Comparison of ENCODE assay signal across 17 cellular contexts in genomic region chr22:48053973-48054372, GRCh38.
A peak's percentile ranks its signal among the peaks of the same experiment; 100 is the strongest.
DNase-seq lines count a peak whose midpoint lies in the region; ATAC-seq and TF ChIP-seq lines count a peak whose summit lies in the region.
"Had no signal": no experiment of that assay in that cellular context is flagged by ENCODE, and none has a peak within 500 bp of the region (broad histone marks: within the 10 kb centered on the region; RNA-seq: fewer than 3 reads in every experiment).

No MANE protein-coding gene starts in this region.

- no peaks in the 10 kb centered on the region; a peak in 1 of 5 replicates for H3K9me3 Mint-ChIP-seq in H9
- H3K9me3 Mint-ChIP-seq in glutamatergic neuron (ENCODE audit: unreplicated experiment) = peaks cover 12% of the 10 kb centered on the region
- no peaks in the 10 kb centered on the region for H3K9me3 Mint-ChIP-seq in type B pancreatic cell
- H3K9me3 Mint-ChIP-seq: CD4-positive, alpha-beta T cell had no signal

- H2BK120ac ChIP-seq in H9 (ENCODE audit: low read depth, low read length, poor library complexity, severe bottlenecking) = no peak overlapping the region

- no peak overlapping the region for H4K91ac ChIP-seq in H9 (ENCODE audit: insufficient read length, low read depth, low read length)

- no peak overlapping the region for H3K56ac ChIP-seq in H9 (ENCODE audit: insufficient read length, low read depth, low read length)

- H3K27me3 Mint-ChIP-seq in H9 (ENCODE audit: low read depth) (peaks cover 12% of the 10 kb centered on the region), glutamatergic neuron (ENCODE audit: unreplicated experiment) (peaks cover 5% of the 10 kb centered on the region), type B pancreatic cell (peaks cover 15% of the 10 kb centered on the region)

- CTCF ChIA-PET in HEK293T (lab: Yijun Ruan, JAX) = no interaction called here

- no peak overlapping the region for H3T11ph ChIP-seq in H9 (ENCODE audit: low read length)

- no peaks in the 10 kb centered on the region for H3K4me1 Mint-ChIP-seq in H9
- peaks cover 7% of the 10 kb centered on the region for H3K4me1 Mint-ChIP-seq in glutamatergic neuron (ENCODE audit: low read depth, unreplicated experiment)
- no peaks in the 10 kb centered on the region for H3K4me1 Mint-ChIP-seq in type B pancreatic cell (ENCODE audit: unreplicated experiment)

- H3K27ac Mint-ChIP-seq in H9 = no peak overlapping the region; a peak in 1 of 7 replicates
- H3K27ac Mint-ChIP-seq in glutamatergic neuron (ENCODE audit: unreplicated experiment) = peak overlapping the region; percentile 79
- H3K27ac Mint-ChIP-seq in type B pancreatic cell = no peak overlapping the region
- H3K27ac Mint-ChIP-seq: B cell; CD4-positive, alpha-beta T cell; HFFc6 had no signal

- H3K79me2 ChIP-seq in H9 (ENCODE audit: insufficient read depth, low read length) = no peaks in the 10 kb centered on the region

- no peak for TF ChIP-seq CTCF in H9 (conservative IDR thresholded peaks at IDR 0.05)
- TF ChIP-seq CTCF in glutamatergic neuron (IDR thresholded peaks at IDR 0.05; ENCODE audit: partially characterized antibody, unreplicated experiment) = no peak
- TF ChIP-seq CTCF in type B pancreatic cell (conservative IDR thresholded peaks at IDR 0.05) = no peak

- no peak overlapping the region for H3K14ac ChIP-seq in H9 (ENCODE audit: insufficient read depth, low read length)

- no peaks in the 10 kb centered on the region for H3K23me2 ChIP-seq in H9 (ENCODE audit: insufficient read length, low read depth, low read length, poor library complexity, severe bottlenecking)

- ATAC-seq in GM21390 (IDR thresholded peaks at IDR 0.05; ENCODE audit: unreplicated experiment) (no peak), SK-N-SH treated with all-trans-retinoic acid at 6 μM for 48 hours (no peak)

- no peak overlapping the region for H3K27ac ChIP-seq in H9 (ENCODE audit: insufficient read length, low read depth, low read length)
- H3K27ac ChIP-seq: C4-2B, HL-60 had no signal

- no peaks in the 10 kb centered on the region for H3K4me1 ChIP-seq in H9 (ENCODE audit: insufficient read depth, low read length)
- H3K4me1 ChIP-seq: HAP-1 had no signal

- H4K5ac ChIP-seq in H9 (ENCODE audit: insufficient read length, low read depth, low read length) = no peak overlapping the region

- H3K36me3 Mint-ChIP-seq in H9 (ENCODE audit: insufficient read depth in 1 of 3, low read depth in 3 of 3) = no peaks in the 10 kb centered on the region; a peak in 1 of 7 replicates
- H3K36me3 Mint-ChIP-seq in glutamatergic neuron (ENCODE audit: unreplicated experiment) = no peaks in the 10 kb centered on the region
- H3K36me3 Mint-ChIP-seq in type B pancreatic cell = no peaks in the 10 kb centered on the region

- no peak overlapping the region for H3K4me2 ChIP-seq in H9 (ENCODE audit: insufficient read depth, insufficient read length, low read length)

- no peak overlapping the region for H3K4ac ChIP-seq in H9 (ENCODE audit: low read depth, low read length)

- no peak overlapping the region for H2BK12ac ChIP-seq in H9 (ENCODE audit: insufficient read length, low read depth, low read length)

- no peak overlapping the region for H2BK15ac ChIP-seq in H9 (ENCODE audit: low read depth, low read length)

- H3K4me3 Mint-ChIP-seq in H9 (no peak overlapping the region), glutamatergic neuron (ENCODE audit: unreplicated experiment) (no peak overlapping the region), type B pancreatic cell (no peak overlapping the region)
- H3K4me3 Mint-ChIP-seq: B cell; CD4-positive, alpha-beta T cell; HFFc6 had no signal

- POLR2A ChIA-PET in HEK293T (lab: Yijun Ruan, JAX) = no interaction called here

- no peaks in the 10 kb centered on the region for H3K27me3 ChIP-seq in H9 (ENCODE audit: insufficient read depth, low read length)

- no peak overlapping the region for H2BK5ac ChIP-seq in H9 (ENCODE audit: insufficient read length, low read length)

- no peak overlapping the region for H3K9ac ChIP-seq in H9 (ENCODE audit: extremely low read depth, insufficient read length, low read length)

- peaks cover 4% of the 10 kb centered on the region for H4K20me1 ChIP-seq in H9 (ENCODE audit: control insufficient read depth, insufficient read depth, insufficient read length)

- H3K18ac ChIP-seq in H9 (ENCODE audit: insufficient read length, low read depth, low read length) = no peak overlapping the region

- no peaks in the 10 kb centered on the region for H3K79me1 ChIP-seq in H9 (ENCODE audit: insufficient read depth, low read depth, low read length, poor library complexity, severe bottlenecking)

- H2AK5ac ChIP-seq in H9 (ENCODE audit: insufficient read length, low read length) = no peak overlapping the region

- no CpG with 5 or more reads among the region's 8 CpGs for WGBS in H9 (ENCODE audit: extremely low coverage, insufficient read length, low lambda C conversion rate)

- no peak overlapping the region for H2AFZ ChIP-seq in H9 (ENCODE audit: low read length)

- no peaks in the 10 kb centered on the region for H3K9me3 ChIP-seq in H9 (ENCODE audit: control insufficient read depth, low read depth, low read length)
- H3K9me3 ChIP-seq: HAP-1 had no signal

- H4K8ac ChIP-seq in H9 (replicated peaks; ENCODE audit: insufficient read length, low read depth, low read length) = no peak overlapping the region

- DNase-seq in H9 = peak; percentile 13
- no peak for DNase-seq in glutamatergic neuron
- DNase-seq in mesenteric fat pad (ENCODE audit: low spot score) = peak; percentile 84
- peak; percentile 34 for DNase-seq in type B pancreatic cell (ENCODE audit: extremely low spot score, unreplicated experiment)
- DNase-seq in HEK293T (ENCODE audit: extremely low spot score) = no peak
- no peak for DNase-seq in cerebellum (ENCODE audit: low spot score)
- DNase-seq: CD4-positive, alpha-beta T cell; DMS153; DMS79; GDM1; HFFc6 had no signal

- H2BK20ac ChIP-seq in H9 (ENCODE audit: low read depth, low read length, poor library complexity, severe bottlenecking) = no peak overlapping the region

- H3K23ac ChIP-seq in H9 (ENCODE audit: insufficient read length, low read depth, low read length) = no peak overlapping the region

TF ChIP-seq in HEK293T, 16 proteins besides CTCF, POLR2A, EP300 and RAD21:
- TF ChIP-seq BHLHE40 (IDR thresholded peaks at IDR 0.05; ENCODE audit: borderline replicate concordance) (no peak), LEF1 (IDR thresholded peaks at IDR 0.05; ENCODE audit: borderline replicate concordance) (no peak), ZNF384 (IDR thresholded peaks at IDR 0.05) (no peak), CTBP1 (IDR thresholded peaks at IDR 0.05; ENCODE audit: borderline replicate concordance) (no peak), ELF4 (IDR thresholded peaks at IDR 0.05) (no peak), NFRKB (IDR thresholded peaks at IDR 0.05) (no peak), SP1 (IDR thresholded peaks at IDR 0.05) (no peak), ARNT (IDR thresholded peaks at IDR 0.05) (no peak), FOXK2 (IDR thresholded peaks at IDR 0.05) (no peak), HDGF (IDR thresholded peaks at IDR 0.05; ENCODE audit: borderline replicate concordance) (no peak), L3MBTL2 (conservative IDR thresholded peaks at IDR 0.05) (no peak), SUZ12 (IDR thresholded peaks at IDR 0.05) (no peak), TARDBP (IDR thresholded peaks at IDR 0.05) (no peak)
- TF ChIP-seq, protein P1, sequence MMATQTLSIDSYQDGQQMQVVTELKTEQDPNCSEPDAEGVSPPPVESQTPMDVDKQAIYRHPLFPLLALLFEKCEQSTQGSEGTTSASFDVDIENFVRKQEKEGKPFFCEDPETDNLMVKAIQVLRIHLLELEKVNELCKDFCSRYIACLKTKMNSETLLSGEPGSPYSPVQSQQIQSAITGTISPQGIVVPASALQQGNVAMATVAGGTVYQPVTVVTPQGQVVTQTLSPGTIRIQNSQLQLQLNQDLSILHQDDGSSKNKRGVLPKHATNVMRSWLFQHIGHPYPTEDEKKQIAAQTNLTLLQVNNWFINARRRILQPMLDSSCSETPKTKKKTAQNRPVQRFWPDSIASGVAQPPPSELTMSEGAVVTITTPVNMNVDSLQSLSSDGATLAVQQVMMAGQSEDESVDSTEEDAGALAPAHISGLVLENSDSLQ (IDR thresholded peaks at IDR 0.05) = no peak

TF ChIP-seq in SK-N-SH treated with all-trans-retinoic acid at 6 μM for 48 hours, 23 proteins besides CTCF, POLR2A, EP300 and RAD21 (continues in another document):
- TF ChIP-seq TOX (CRISPR knock-in tag; IDR thresholded peaks at IDR 0.05; ENCODE audit: borderline replicate concordance) (no peak), ZNF565 (CRISPR knock-in tag; conservative IDR thresholded peaks at IDR 0.05; ENCODE audit: low read depth) (no peak), TCF4 (CRISPR knock-in tag; IDR thresholded peaks at IDR 0.05; ENCODE audit: borderline replicate concordance) (no peak), CSDC2 (CRISPR knock-in tag; IDR thresholded peaks at IDR 0.05) (no peak)
- TF ChIP-seq, protein P2, sequence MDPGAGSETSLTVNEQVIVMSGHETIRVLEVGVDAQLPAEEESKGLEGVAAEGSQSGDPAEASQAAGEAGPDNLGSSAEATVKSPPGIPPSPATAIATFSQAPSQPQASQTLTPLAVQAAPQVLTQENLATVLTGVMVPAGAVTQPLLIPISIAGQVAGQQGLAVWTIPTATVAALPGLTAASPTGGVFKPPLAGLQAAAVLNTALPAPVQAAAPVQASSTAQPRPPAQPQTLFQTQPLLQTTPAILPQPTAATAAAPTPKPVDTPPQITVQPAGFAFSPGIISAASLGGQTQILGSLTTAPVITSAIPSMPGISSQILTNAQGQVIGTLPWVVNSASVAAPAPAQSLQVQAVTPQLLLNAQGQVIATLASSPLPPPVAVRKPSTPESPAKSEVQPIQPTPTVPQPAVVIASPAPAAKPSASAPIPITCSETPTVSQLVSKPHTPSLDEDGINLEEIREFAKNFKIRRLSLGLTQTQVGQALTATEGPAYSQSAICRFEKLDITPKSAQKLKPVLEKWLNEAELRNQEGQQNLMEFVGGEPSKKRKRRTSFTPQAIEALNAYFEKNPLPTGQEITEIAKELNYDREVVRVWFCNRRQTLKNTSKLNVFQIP (CRISPR knock-in tag; IDR thresholded peaks at IDR 0.05; ENCODE audit: borderline replicate concordance, low read depth) = no peak

Comparison
In these comparisons a context has a peak if more than half of its experiments do, and no peak if none do; other contexts are left out.
1. DNase-seq: peak in H9 (single experiment), mesenteric fat pad (single experiment) and type B pancreatic cell (single experiment); none in glutamatergic neuron (single experiment), HEK293T (single experiment) and cerebellum (single experiment).